In genomic region chr16:54928421-54929089, GRCh38 we compare ENCODE assay signal across 7 cellular contexts. TPM values are rescaled to one million over a fixed set of nuclear protein-coding genes. Genes with fewer than 3 reads are reported as not detected.
DNase-seq lines count a peak whose midpoint lies in the region; ATAC-seq and TF ChIP-seq lines count a peak whose summit lies in the region.

No MANE protein-coding gene starts in this region.

- H3K36me3 ChIP-seq in SJSA1 (peaks cover 19% of the 10 kb centered on the region), colonic mucosa (no peaks in the 10 kb centered on the region), right lobe of liver (no peaks in the 10 kb centered on the region), testis (ENCODE audit: low read depth, missing control alignments) (no peaks in the 10 kb centered on the region)

- H3K4me3 ChIP-seq in SJSA1 (peak overlapping the region; percentile 98), colonic mucosa (peak overlapping the region; percentile 56), right lobe of liver (peak overlapping the region; percentile 51 to 67 (median 59)), testis (peak overlapping the region; percentile 56 to 67)

- TF ChIP-seq POLR2A in right lobe of liver (IDR thresholded peaks at IDR 0.05) (no peak), testis (IDR thresholded peaks at IDR 0.05) (no peak)

- H3K27me3 ChIP-seq in SJSA1 (replicated peaks) (no peaks in the 10 kb centered on the region), colonic mucosa (peaks cover 65% of the 10 kb centered on the region), right lobe of liver (peaks cover 20 to 49% of the 10 kb centered on the region in 2 donors), testis (no peaks in the 10 kb centered on the region)

- DNase-seq in GDM1 (lab: John Stamatoyannopoulos, UW): peak; percentile 76
- peak; percentile 70 to 79 for DNase-seq in SJSA1 (ENCODE audit: low read depth in 1 of 2, low spot score in 2 of 2)
- DNase-seq in colonic mucosa: no peak
- DNase-seq in right lobe of liver: peak; percentile 61 to 71 (median 70)
- DNase-seq in testis: peak; percentile 62

- H3K27ac ChIP-seq in SJSA1 (peak overlapping the region; percentile 100), colonic mucosa (no peak overlapping the region), right lobe of liver (no peak overlapping the region), testis (peak overlapping the region in 1 of 2 donors; percentile 85)

- H3K9me3 ChIP-seq in SJSA1 (replicated peaks) (no peaks in the 10 kb centered on the region), colonic mucosa (no peaks in the 10 kb centered on the region), right lobe of liver (no peaks in the 10 kb centered on the region), testis (no peaks in the 10 kb centered on the region)

- intact Hi-C loops in colonic mucosa (cut with DNase I) (no loop called here), right lobe of liver (cut with DNase I) (no loop called here), testis (cut with DNase I; ENCODE audit: low total_unique reads) (no loop called here)

- WGBS in right lobe of liver (ENCODE audit: insufficient coverage, low coverage, low lambda C conversion rate, missing lambda C conversion rate): 0% methylated on average over 11 of the region's 99 CpGs
- WGBS in testis, 2 donors: 0 to 2% methylated on average over 11 to 77 of the region's 99 CpGs

- peaks cover 23% of the 10 kb centered on the region for H3K4me1 ChIP-seq in SJSA1 (replicated peaks)
- peaks cover 16% of the 10 kb centered on the region for H3K4me1 ChIP-seq in colonic mucosa
- peaks cover 0 to 11% (median 3%) of the 10 kb centered on the region in 4 donors for H3K4me1 ChIP-seq in right lobe of liver
- peaks cover 8% of the 10 kb centered on the region for H3K4me1 ChIP-seq in testis

- TF ChIP-seq CTCF in colonic mucosa (IDR thresholded peaks at IDR 0.05) (no peak), right lobe of liver (IDR thresholded peaks at IDR 0.05) (peak in 2 of 4 donors; percentile 25 to 34), testis (IDR thresholded peaks at IDR 0.05) (peak in 1 of 3 experiments; percentile 19)

- H3K9ac ChIP-seq in colonic mucosa (ENCODE audit: low read depth in 2 of 2, low read length in 2 of 2): no peak overlapping the region

- ATAC-seq in GM21360 (IDR thresholded peaks at IDR 0.05; ENCODE audit: unreplicated experiment) (peak; percentile 49), HG03521 (IDR thresholded peaks at IDR 0.05; ENCODE audit: unreplicated experiment) (peak; percentile 42), right lobe of liver (peak in 1 of 4 donors; percentile 40)

RNA-seq across cellular contexts. Expression of gene IRX5, which starts 2.1 kb away (rescaled TPM):
- total RNA-seq in SJSA1 (2014; rRNA removed; shearing (Covaris generic)): 6.7 and 7.8 TPM in 2 replicates
- total RNA-seq in colonic mucosa (under 1 TPM; 0.11 to 0.17 TPM), right lobe of liver (not detected), testis (1 to 10 TPM; 2.9 to 5.7 TPM)
- polyA plus RNA-seq in testis (ENCODE audit: insufficient read depth, low read depth, low replicate concordance): 2.3 TPM
